8 cellular contexts compared by ENCODE assay signal in the genomic region with DNA sequence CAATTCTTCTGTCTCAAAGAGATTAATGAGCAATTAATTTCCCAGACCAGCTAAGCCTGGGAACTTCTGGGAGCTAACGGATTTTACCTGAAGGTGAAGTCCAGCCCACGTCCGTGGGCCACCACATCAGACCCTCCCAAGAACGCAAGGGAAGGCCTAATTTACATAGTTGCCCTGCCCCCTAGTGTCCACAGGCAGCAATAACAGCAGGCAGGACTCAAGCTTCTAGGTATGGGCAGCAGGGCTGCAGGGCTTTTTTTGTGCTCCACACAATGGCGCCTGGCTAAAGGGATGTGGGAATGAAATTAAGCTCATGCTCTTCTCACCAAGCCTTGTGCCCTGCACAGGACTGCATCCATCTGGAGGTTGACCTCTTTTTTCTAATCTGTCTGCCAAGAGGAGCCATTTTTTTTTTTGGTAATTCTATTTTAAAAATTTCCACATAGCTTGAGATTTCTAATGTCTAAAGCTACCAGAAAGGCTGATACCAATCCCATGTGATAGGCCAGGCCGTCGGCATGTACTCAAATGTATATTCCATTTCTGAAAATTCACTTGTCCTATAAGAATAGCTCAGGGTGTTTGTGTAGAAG.
DNase-seq lines count a peak whose midpoint lies in the region; ATAC-seq and TF ChIP-seq lines count a peak whose summit lies in the region.

No MANE protein-coding gene starts in this region.

- peak; percentile 66 for ATAC-seq in GM19467 (IDR thresholded peaks at IDR 0.05; ENCODE audit: unreplicated experiment)
- peak; percentile 92 for ATAC-seq in SK-N-SH treated with all-trans-retinoic acid at 6 μM for 48 hours
- ATAC-seq in sciatic nerve, result peak; percentile 71

- peak; percentile 12 to 62 (median 19) for DNase-seq in CD8-positive, alpha-beta memory T cell
- DNase-seq in KG1 (lab: John Stamatoyannopoulos, UW), result peak; percentile 11
- peak; percentile 20 for DNase-seq in activated naive CD8-positive, alpha-beta T cell treated with anti-CD3 and anti-CD28 coated beads for 36 hours
- DNase-seq in left ventricle myocardium inferior, result peak; percentile 15
- DNase-seq in sciatic nerve (ENCODE audit: low spot score), result peak; percentile 62
- no peak for DNase-seq in NCI-H128 (lab: John Stamatoyannopoulos, UW; ENCODE audit: unreplicated experiment)

- intact Hi-C loops in left ventricle myocardium inferior (cut with micrococcal nuclease), result no loop called here
- intact Hi-C loops in sciatic nerve (cut with DNase I), result no loop called here

- H3K4me1 ChIP-seq in CD8-positive, alpha-beta memory T cell (ENCODE audit: insufficient read depth, low read length), result no peaks in the 10 kb centered on the region
- H3K4me1 ChIP-seq in left ventricle myocardium inferior, result no peaks in the 10 kb centered on the region

- no peak overlapping the region for H3K27ac ChIP-seq in CD8-positive, alpha-beta memory T cell (ENCODE audit: low read depth, low read length)
- H3K27ac ChIP-seq in left ventricle myocardium inferior (replicated peaks), result no peak overlapping the region

- no peaks in the 10 kb centered on the region for H3K9me3 ChIP-seq in CD8-positive, alpha-beta memory T cell (ENCODE audit: low read length)
- H3K9me3 ChIP-seq in left ventricle myocardium inferior (replicated peaks), result no peaks in the 10 kb centered on the region

- POLR2A ChIA-PET in CD8-positive, alpha-beta memory T cell (lab: Charles Lee), result no interaction called here

- no peaks in the 10 kb centered on the region for H3K9me3 Mint-ChIP-seq in CD8-positive, alpha-beta memory T cell
- no peaks in the 10 kb centered on the region for H3K9me3 Mint-ChIP-seq in activated naive CD8-positive, alpha-beta T cell treated with anti-CD3 and anti-CD28 coated beads for 36 hours

- no peak overlapping the region for H3K4me3 ChIP-seq in CD8-positive, alpha-beta memory T cell (ENCODE audit: low read length)
- H3K4me3 ChIP-seq in left ventricle myocardium inferior, result no peak overlapping the region

- H3K36me3 Mint-ChIP-seq in CD8-positive, alpha-beta memory T cell, result no peaks in the 10 kb centered on the region
- H3K36me3 Mint-ChIP-seq in activated naive CD8-positive, alpha-beta T cell treated with anti-CD3 and anti-CD28 coated beads for 36 hours, result no peaks in the 10 kb centered on the region

- H3K27me3 ChIP-seq in CD8-positive, alpha-beta memory T cell (ENCODE audit: insufficient read depth, low read length, poor library complexity, severe bottlenecking), result no peaks in the 10 kb centered on the region
- H3K27me3 ChIP-seq in left ventricle myocardium inferior (ENCODE audit: low read depth), result no peaks in the 10 kb centered on the region

- H3K27ac Mint-ChIP-seq in CD8-positive, alpha-beta memory T cell, result no peak overlapping the region
- H3K27ac Mint-ChIP-seq in activated naive CD8-positive, alpha-beta T cell treated with anti-CD3 and anti-CD28 coated beads for 36 hours, result no peak overlapping the region

- CTCF ChIA-PET in CD8-positive, alpha-beta memory T cell (lab: Charles Lee), result interaction anchor here (0.7 to 2.0 kb wide), 18 partner anchors 8 to 522 kb away, joined by 3 to 17 read pairs (median 4); no protein-coding TSS in a partner anchor

- peak; percentile 74 for TF ChIP-seq CTCF in left ventricle myocardium inferior (IDR thresholded peaks at IDR 0.05; ENCODE audit: borderline replicate concordance)

- no peak overlapping the region for H3K4me3 Mint-ChIP-seq in CD8-positive, alpha-beta memory T cell
- no peak overlapping the region for H3K4me3 Mint-ChIP-seq in activated naive CD8-positive, alpha-beta T cell treated with anti-CD3 and anti-CD28 coated beads for 36 hours

- H3K27me3 Mint-ChIP-seq in CD8-positive, alpha-beta memory T cell, result peaks cover 4 to 8% of the 10 kb centered on the region in 2 donors
- H3K27me3 Mint-ChIP-seq in activated naive CD8-positive, alpha-beta T cell treated with anti-CD3 and anti-CD28 coated beads for 36 hours, result no peaks in the 10 kb centered on the region

- no peaks in the 10 kb centered on the region for H3K4me1 Mint-ChIP-seq in CD8-positive, alpha-beta memory T cell
- peaks cover 2% of the 10 kb centered on the region for H3K4me1 Mint-ChIP-seq in activated naive CD8-positive, alpha-beta T cell treated with anti-CD3 and anti-CD28 coated beads for 36 hours

- no peaks in the 10 kb centered on the region for H3K36me3 ChIP-seq in CD8-positive, alpha-beta memory T cell (ENCODE audit: insufficient read depth, low read length)
- no peaks in the 10 kb centered on the region for H3K36me3 ChIP-seq in left ventricle myocardium inferior

TF ChIP-seq in SK-N-SH treated with all-trans-retinoic acid at 6 μM for 48 hours, 23 proteins besides CTCF, POLR2A, EP300 and RAD21:
- TF ChIP-seq ZC3H10 (CRISPR knock-in tag; IDR thresholded peaks at IDR 0.05) (no peak), ZFP30 (CRISPR knock-in tag; IDR thresholded peaks at IDR 0.05) (no peak), ISL1 (CRISPR knock-in tag; IDR thresholded peaks at IDR 0.05) (no peak), ZNF565 (CRISPR knock-in tag; conservative IDR thresholded peaks at IDR 0.05; ENCODE audit: low read depth) (no peak), TOX (CRISPR knock-in tag; IDR thresholded peaks at IDR 0.05; ENCODE audit: borderline replicate concordance) (no peak), GLIS3 (CRISPR knock-in tag; IDR thresholded peaks at IDR 0.05) (no peak), POU6F1 (CRISPR knock-in tag; IDR thresholded peaks at IDR 0.05; ENCODE audit: borderline replicate concordance, low read depth) (no peak), RARB (CRISPR knock-in tag; IDR thresholded peaks at IDR 0.05) (no peak), ARNTL (CRISPR knock-in tag; IDR thresholded peaks at IDR 0.05; ENCODE audit: borderline replicate concordance, low read depth) (no peak), ZNF8 (CRISPR knock-in tag; IDR thresholded peaks at IDR 0.05) (no peak)
- TF ChIP-seq, protein P1, sequence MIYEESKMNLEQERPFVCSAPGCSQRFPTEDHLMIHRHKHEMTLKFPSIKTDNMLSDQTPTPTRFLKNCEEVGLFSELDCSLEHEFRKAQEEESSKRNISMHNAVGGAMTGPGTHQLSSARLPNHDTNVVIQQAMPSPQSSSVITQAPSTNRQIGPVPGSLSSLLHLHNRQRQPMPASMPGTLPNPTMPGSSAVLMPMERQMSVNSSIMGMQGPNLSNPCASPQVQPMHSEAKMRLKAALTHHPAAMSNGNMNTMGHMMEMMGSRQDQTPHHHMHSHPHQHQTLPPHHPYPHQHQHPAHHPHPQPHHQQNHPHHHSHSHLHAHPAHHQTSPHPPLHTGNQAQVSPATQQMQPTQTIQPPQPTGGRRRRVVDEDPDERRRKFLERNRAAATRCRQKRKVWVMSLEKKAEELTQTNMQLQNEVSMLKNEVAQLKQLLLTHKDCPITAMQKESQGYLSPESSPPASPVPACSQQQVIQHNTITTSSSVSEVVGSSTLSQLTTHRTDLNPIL (CRISPR knock-in tag; IDR thresholded peaks at IDR 0.05; ENCODE audit: low read depth), result no peak
- TF ChIP-seq, protein P2, sequence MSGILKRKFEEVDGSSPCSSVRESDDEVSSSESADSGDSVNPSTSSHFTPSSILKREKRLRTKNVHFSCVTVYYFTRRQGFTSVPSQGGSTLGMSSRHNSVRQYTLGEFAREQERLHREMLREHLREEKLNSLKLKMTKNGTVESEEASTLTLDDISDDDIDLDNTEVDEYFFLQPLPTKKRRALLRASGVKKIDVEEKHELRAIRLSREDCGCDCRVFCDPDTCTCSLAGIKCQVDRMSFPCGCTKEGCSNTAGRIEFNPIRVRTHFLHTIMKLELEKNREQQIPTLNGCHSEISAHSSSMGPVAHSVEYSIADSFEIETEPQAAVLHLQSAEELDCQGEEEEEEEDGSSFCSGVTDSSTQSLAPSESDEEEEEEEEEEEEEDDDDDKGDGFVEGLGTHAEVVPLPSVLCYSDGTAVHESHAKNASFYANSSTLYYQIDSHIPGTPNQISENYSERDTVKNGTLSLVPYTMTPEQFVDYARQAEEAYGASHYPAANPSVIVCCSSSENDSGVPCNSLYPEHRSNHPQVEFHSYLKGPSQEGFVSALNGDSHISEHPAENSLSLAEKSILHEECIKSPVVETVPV (CRISPR knock-in tag; IDR thresholded peaks at IDR 0.05), result no peak
